ENCODE assay signal across 1 cellular context in the genomic region with DNA sequence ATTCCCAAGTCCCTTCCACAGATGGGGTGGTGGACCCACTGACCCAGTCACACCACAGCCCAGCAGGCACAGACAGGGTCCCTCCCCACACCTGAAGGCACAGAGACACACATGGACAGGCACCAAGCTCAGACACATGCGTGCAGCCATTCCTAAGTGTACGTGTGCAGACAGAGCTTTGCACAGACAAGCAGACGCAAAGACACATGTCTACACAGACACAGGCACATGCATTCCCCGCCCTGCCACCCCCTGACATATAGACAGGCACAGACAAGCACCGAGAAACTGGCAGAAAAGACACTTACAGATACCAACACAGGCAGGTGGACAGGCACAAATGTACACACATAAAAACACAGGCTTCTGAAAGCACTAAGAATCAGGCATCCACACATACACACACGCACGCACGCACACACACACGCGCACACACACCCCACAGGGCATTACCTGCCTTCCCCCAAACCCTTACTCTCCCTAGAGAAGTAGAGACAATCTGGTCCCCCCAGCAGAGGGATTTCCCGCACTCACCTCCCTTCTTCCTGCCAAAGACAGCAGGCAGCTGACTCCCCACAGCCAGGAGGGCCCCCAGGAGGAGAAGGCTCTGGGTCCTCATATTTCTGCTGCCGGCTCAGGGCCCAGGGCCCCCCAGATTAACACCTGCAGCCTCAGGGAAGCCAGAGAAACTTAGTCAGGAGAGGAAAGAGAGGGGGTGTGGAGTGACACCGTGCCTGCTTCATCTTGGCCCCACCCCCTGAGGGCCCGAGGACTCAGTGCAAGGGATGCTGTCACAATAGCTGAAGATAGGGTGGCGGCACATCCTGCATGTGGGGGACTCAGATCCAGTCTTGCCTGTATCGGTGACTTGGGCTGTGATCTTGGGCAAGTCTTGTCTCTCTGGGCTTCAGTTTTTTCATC.
TF ChIP-seq lines count a peak whose summit lies in the region.

A gene with protein sequence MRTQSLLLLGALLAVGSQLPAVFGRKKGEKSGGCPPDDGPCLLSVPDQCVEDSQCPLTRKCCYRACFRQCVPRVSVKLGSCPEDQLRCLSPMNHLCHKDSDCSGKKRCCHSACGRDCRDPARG (minus strand): TSS at position 710 of the 921 bp plus-strand sequence. CDS start 91 bp downstream, at position 619.

TF ChIP-seq in GM23338, 12 proteins besides CTCF, POLR2A, EP300 and RAD21 (continued from another document):
- TF ChIP-seq, protein P1, sequence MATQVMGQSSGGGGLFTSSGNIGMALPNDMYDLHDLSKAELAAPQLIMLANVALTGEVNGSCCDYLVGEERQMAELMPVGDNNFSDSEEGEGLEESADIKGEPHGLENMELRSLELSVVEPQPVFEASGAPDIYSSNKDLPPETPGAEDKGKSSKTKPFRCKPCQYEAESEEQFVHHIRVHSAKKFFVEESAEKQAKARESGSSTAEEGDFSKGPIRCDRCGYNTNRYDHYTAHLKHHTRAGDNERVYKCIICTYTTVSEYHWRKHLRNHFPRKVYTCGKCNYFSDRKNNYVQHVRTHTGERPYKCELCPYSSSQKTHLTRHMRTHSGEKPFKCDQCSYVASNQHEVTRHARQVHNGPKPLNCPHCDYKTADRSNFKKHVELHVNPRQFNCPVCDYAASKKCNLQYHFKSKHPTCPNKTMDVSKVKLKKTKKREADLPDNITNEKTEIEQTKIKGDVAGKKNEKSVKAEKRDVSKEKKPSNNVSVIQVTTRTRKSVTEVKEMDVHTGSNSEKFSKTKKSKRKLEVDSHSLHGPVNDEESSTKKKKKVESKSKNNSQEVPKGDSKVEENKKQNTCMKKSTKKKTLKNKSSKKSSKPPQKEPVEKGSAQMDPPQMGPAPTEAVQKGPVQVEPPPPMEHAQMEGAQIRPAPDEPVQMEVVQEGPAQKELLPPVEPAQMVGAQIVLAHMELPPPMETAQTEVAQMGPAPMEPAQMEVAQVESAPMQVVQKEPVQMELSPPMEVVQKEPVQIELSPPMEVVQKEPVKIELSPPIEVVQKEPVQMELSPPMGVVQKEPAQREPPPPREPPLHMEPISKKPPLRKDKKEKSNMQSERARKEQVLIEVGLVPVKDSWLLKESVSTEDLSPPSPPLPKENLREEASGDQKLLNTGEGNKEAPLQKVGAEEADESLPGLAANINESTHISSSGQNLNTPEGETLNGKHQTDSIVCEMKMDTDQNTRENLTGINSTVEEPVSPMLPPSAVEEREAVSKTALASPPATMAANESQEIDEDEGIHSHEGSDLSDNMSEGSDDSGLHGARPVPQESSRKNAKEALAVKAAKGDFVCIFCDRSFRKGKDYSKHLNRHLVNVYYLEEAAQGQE (IDR thresholded peaks at IDR 0.05; ENCODE audit: unreplicated experiment), result no peak
- TF ChIP-seq ZNF114 (CRISPR knock-in tag; IDR thresholded peaks at IDR 0.05) (no peak), EZH2 (IDR thresholded peaks at IDR 0.05; ENCODE audit: low read depth, unreplicated experiment) (no peak), ZNF331 (CRISPR knock-in tag; IDR thresholded peaks at IDR 0.05; ENCODE audit: low read depth) (no peak), STAT1 (IDR thresholded peaks at IDR 0.05; ENCODE audit: unreplicated experiment) (no peak), NANOG (IDR thresholded peaks at IDR 0.05; ENCODE audit: borderline replicate concordance) (no peak), CREB1 (CRISPR knock-in tag; IDR thresholded peaks at IDR 0.05; ENCODE audit: low read depth) (no peak), JUNB (IDR thresholded peaks at IDR 0.05; ENCODE audit: unreplicated experiment) (no peak)
- TF ChIP-seq, protein P2, sequence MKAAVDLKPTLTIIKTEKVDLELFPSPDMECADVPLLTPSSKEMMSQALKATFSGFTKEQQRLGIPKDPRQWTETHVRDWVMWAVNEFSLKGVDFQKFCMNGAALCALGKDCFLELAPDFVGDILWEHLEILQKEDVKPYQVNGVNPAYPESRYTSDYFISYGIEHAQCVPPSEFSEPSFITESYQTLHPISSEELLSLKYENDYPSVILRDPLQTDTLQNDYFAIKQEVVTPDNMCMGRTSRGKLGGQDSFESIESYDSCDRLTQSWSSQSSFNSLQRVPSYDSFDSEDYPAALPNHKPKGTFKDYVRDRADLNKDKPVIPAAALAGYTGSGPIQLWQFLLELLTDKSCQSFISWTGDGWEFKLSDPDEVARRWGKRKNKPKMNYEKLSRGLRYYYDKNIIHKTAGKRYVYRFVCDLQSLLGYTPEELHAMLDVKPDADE (IDR thresholded peaks at IDR 0.05), result no peak
- TF ChIP-seq, protein P3, sequence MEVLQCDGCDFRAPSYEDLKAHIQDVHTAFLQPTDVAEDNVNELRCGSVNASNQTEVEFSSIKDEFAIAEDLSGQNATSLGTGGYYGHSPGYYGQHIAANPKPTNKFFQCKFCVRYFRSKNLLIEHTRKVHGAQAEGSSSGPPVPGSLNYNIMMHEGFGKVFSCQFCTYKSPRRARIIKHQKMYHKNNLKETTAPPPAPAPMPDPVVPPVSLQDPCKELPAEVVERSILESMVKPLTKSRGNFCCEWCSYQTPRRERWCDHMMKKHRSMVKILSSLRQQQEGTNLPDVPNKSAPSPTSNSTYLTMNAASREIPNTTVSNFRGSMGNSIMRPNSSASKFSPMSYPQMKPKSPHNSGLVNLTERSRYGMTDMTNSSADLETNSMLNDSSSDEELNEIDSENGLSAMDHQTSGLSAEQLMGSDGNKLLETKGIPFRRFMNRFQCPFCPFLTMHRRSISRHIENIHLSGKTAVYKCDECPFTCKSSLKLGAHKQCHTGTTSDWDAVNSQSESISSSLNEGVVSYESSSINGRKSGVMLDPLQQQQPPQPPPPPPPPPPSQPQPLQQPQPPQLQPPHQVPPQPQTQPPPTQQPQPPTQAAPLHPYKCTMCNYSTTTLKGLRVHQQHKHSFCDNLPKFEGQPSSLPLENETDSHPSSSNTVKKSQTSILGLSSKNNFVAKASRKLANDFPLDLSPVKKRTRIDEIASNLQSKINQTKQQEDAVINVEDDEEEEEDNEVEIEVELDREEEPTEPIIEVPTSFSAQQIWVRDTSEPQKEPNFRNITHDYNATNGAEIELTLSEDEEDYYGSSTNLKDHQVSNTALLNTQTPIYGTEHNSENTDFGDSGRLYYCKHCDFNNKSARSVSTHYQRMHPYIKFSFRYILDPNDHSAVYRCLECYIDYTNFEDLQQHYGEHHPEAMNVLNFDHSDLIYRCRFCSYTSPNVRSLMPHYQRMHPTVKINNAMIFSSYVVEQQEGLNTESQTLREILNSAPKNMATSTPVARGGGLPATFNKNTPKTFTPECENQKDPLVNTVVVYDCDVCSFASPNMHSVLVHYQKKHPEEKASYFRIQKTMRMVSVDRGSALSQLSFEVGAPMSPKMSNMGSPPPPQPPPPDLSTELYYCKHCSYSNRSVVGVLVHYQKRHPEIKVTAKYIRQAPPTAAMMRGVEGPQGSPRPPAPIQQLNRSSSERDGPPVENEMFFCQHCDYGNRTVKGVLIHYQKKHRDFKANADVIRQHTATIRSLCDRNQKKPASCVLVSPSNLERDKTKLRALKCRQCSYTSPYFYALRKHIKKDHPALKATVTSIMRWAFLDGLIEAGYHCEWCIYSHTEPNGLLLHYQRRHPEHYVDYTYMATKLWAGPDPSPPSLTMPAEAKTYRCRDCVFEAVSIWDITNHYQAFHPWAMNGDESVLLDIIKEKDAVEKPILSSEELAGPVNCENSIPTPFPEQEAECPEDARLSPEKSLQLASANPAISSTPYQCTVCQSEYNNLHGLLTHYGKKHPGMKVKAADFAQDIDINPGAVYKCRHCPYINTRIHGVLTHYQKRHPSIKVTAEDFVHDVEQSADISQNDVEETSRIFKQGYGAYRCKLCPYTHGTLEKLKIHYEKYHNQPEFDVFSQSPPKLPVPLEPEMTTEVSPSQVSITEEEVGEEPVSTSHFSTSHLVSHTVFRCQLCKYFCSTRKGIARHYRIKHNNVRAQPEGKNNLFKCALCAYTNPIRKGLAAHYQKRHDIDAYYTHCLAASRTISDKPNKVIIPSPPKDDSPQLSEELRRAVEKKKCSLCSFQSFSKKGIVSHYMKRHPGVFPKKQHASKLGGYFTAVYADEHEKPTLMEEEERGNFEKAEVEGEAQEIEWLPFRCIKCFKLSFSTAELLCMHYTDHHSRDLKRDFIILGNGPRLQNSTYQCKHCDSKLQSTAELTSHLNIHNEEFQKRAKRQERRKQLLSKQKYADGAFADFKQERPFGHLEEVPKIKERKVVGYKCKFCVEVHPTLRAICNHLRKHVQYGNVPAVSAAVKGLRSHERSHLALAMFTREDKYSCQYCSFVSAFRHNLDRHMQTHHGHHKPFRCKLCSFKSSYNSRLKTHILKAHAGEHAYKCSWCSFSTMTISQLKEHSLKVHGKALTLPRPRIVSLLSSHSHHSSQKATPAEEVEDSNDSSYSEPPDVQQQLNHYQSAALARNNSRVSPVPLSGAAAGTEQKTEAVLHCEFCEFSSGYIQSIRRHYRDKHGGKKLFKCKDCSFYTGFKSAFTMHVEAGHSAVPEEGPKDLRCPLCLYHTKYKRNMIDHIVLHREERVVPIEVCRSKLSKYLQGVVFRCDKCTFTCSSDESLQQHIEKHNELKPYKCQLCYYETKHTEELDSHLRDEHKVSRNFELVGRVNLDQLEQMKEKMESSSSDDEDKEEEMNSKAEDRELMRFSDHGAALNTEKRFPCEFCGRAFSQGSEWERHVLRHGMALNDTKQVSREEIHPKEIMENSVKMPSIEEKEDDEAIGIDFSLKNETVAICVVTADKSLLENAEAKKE (CRISPR knock-in tag; IDR thresholded peaks at IDR 0.05), result no peak
